8 cellular contexts compared by ENCODE assay signal in genomic region chr7:873367-874002, GRCh38. TPM values are rescaled to one million over a fixed set of nuclear protein-coding genes. Genes with fewer than 3 reads are reported as not detected.
A peak's percentile ranks its signal among the peaks of the same experiment; 100 is the strongest.
DNase-seq lines count a peak whose midpoint lies in the region; ATAC-seq and TF ChIP-seq lines count a peak whose summit lies in the region.

No MANE protein-coding gene starts in this region.

- intact Hi-C loops in heart right ventricle (cut with DNase I), result loop anchor here in 9 of 10 donors (1.0 to 10.0 kb wide), 11 partner anchors 36 to 551 kb away; partner anchors contain the start of gene SUN1 (in 3 of the 9)
- intact Hi-C loops in uterus (cut with DNase I; ENCODE audit: low total_unique reads), result loop anchor here (10.0 kb wide), 1 partner anchor 89 kb away; no protein-coding TSS in a partner anchor

- H3K4me1 ChIP-seq in adipocyte (ENCODE audit: control insufficient read depth, insufficient read depth, low read length) (peaks cover 31% of the 10 kb centered on the region), heart right ventricle (peaks cover 12 to 62% (median 44%) of the 10 kb centered on the region in 9 donors), uterus (peaks cover 10 to 17% of the 10 kb centered on the region in 2 donors)

- H3K9ac ChIP-seq in adipocyte (ENCODE audit: low read length), result peak overlapping the region; percentile 56

- H3K27me3 ChIP-seq in adipocyte (replicated peaks; ENCODE audit: control insufficient read depth, insufficient read depth, low read length), result no peaks in the 10 kb centered on the region
- no peaks in the 10 kb centered on the region for H3K27me3 ChIP-seq in heart right ventricle
- H3K27me3 ChIP-seq in uterus, result no peaks in the 10 kb centered on the region

- H3K4me3 ChIP-seq in adipocyte (ENCODE audit: low read length), result no peak overlapping the region
- no peak overlapping the region for H3K4me3 ChIP-seq in heart right ventricle
- no peak overlapping the region for H3K4me3 ChIP-seq in uterus

- H3K36me3 ChIP-seq in adipocyte (ENCODE audit: control insufficient read depth, insufficient read depth, low read length, severe bottlenecking) (peaks cover 44% of the 10 kb centered on the region), heart right ventricle (peaks cover 0 to 66% (median 29%) of the 10 kb centered on the region in 9 donors), uterus (no peaks in the 10 kb centered on the region)

- DNase-seq in NCI-H1105 (lab: John Stamatoyannopoulos, UW), result peak; percentile 68
- DNase-seq in T follicular helper cell (ENCODE audit: low read depth), result peak; percentile 44
- peak; percentile 90 for DNase-seq in adipocyte (ENCODE audit: low read depth)
- peak; percentile 78 to 81 for DNase-seq in heart right ventricle
- peak; percentile 67 for DNase-seq in pulmonary artery endothelial cell (ENCODE audit: low read depth, low spot score)
- DNase-seq in uterus, result peak; percentile 79 to 86

- TF ChIP-seq POLR2A in uterus (IDR thresholded peaks at IDR 0.05), result peak in 1 of 2 donors; percentile 9

- TF ChIP-seq CTCF in GM12872 (IDR thresholded peaks at IDR 0.05; ENCODE audit: insufficient read depth, low read depth, low read length) (peak; percentile 99), heart right ventricle (IDR thresholded peaks at IDR 0.05) (peak; percentile 89 to 98 (median 94)), uterus (IDR thresholded peaks at IDR 0.05) (peak; percentile 87 to 96 (median 92))

- ATAC-seq in heart right ventricle (peak; percentile 12 to 64 (median 44)), HG03439 (IDR thresholded peaks at IDR 0.05; ENCODE audit: unreplicated experiment) (no peak)

- H3K27ac ChIP-seq in heart right ventricle, result peak overlapping the region in 9 of 10 donors; percentile 52 to 79 (median 66)
- peak overlapping the region; percentile 77 to 88 for H3K27ac ChIP-seq in uterus

- H3K9me3 ChIP-seq in adipocyte (ENCODE audit: control insufficient read depth, low read length), result no peaks in the 10 kb centered on the region
- no peaks in the 10 kb centered on the region for H3K9me3 ChIP-seq in heart right ventricle
- H3K9me3 ChIP-seq in uterus, result no peaks in the 10 kb centered on the region

- 27 to 29% methylated on average over 18 of the region's 18 CpGs for WGBS in heart right ventricle, 2 donors

RNA-seq across cellular contexts. Expression of gene GET4, which starts 2.9 kb away (rescaled TPM):
- total RNA-seq in heart right ventricle, result 10 to 100 TPM; 14.7 to 25.0 (median 20.4) TPM
- polyA plus RNA-seq in heart right ventricle, result 10 to 100 TPM; 32.8 to 38.6 TPM
- total RNA-seq in pulmonary artery endothelial cell, result 38.5 and 44.2 TPM in 2 replicates
- 10 to 100 TPM in 3 of 4 donors, 1 to 10 TPM in 1; 6.1 to 39.4 (median 26.7) TPM for total RNA-seq in uterus

RNA-seq across cellular contexts. Expression of gene SUN1, which starts 41.2 kb away (rescaled TPM):
- total RNA-seq in heart right ventricle (100 to 1,000 TPM; 129 to 211 (median 183) TPM), pulmonary artery endothelial cell (177 and 178 TPM in 2 replicates), uterus (100 to 1,000 TPM; 139 to 624 (median 446) TPM)
- polyA plus RNA-seq in heart right ventricle, result 100 to 1,000 TPM in 1 of 2 donors, 10 to 100 TPM in 1; 69.2 to 203 TPM
